In the genomic region with DNA sequence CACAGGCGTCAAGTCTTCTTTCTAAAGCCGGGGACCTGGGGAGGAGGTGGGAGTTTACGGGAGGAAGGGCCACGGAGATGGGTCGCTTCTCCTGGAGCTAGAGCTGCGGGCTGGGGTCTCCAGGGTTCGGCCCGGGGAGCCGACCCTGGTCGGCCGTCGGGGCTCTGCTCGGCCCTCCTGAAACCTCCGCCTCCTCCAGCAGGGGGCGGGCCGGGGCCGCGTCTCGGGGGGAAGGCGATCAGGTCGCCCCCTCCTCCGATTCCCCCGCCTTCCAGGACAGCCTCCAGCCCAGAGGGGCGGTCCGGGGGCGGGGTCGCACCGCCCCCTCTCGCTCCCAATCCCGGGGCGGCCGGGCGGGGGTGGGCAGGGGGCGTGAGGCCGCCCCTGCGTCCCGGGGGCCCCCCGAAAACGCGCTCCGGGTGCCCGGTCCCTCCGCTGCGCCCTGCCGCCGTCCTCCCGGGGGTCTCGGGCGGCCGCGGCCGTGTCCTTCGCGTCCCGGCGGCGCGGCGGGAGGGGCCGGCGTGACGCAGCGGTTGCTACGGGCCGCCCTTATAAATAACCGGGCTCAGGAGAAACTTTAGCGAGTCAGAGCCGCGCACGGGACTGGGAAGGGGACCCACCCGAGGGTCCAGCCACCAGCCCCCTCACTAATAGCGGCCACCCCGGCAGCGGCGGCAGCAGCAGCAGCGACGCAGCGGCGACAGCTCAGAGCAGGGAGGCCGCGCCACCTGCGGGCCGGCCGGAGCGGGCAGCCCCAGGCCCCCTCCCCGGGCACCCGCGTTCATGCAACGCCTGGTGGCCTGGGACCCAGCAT, we compare ENCODE assay signal across 8 cellular contexts. TPM values are rescaled to one million over a fixed set of nuclear protein-coding genes. Genes with fewer than 3 reads are reported as not detected.
DNase-seq lines count a peak whose midpoint lies in the region; ATAC-seq and TF ChIP-seq lines count a peak whose summit lies in the region.

A gene (plus strand): TSS at position 580 of the 814 bp plus-strand sequence. CDS start 204 bp downstream, at position 784.

- WGBS in SK-N-SH (ENCODE audit: low lambda C conversion rate): 0% methylated on average over 3 of the region's 89 CpGs
- WGBS in testis, 2 donors: 1% methylated on average over 22 to 89 of the region's 89 CpGs

- no peak; a peak in 1 of 4 replicates for TF ChIP-seq EP300 in SK-N-SH (IDR thresholded peaks at IDR 0.05; ENCODE audit: borderline replicate concordance in 1 of 2, low read depth in 1 of 2, low read length in 1 of 2)

- DNase-seq in Caki2 (ENCODE audit: low read depth): peak; percentile 88
- no peak for DNase-seq in LNCaP clone FGC (ENCODE audit: low read depth)
- DNase-seq in SK-N-SH: peak; percentile 100
- DNase-seq in activated naive CD4-positive, alpha-beta T cell treated with anti-CD3 and anti-CD28 coated beads, Interleukin-2, amount 10 ng/mL, durations not matched to agents 7 days and 5 days: peak; percentile 91
- peak; percentile 86 for DNase-seq in germinal center (ENCODE audit: low spot score)
- DNase-seq in omental fat pad (ENCODE audit: low spot score): peak; percentile 83
- DNase-seq in testis: peak; percentile 91

- H3K27me3 ChIP-seq in SK-N-SH (ENCODE audit: insufficient read depth) (no peaks in the 10 kb centered on the region), testis (no peaks in the 10 kb centered on the region)

- peak; percentile 83 for TF ChIP-seq POLR2A in testis (IDR thresholded peaks at IDR 0.05)

- in situ Hi-C loops in Caki2 (cut with HindIII; ENCODE audit: low pct_unique_long_range_greater_than_20kb, low sequenced_read_pairs): no loop called here

- H3K4me1 Mint-ChIP-seq in activated naive CD4-positive, alpha-beta T cell treated with anti-CD3 and anti-CD28 coated beads, Interleukin-2, amount 10 ng/mL, durations not matched to agents 7 days and 5 days: peaks cover 24% of the 10 kb centered on the region

- H3K9me2 ChIP-seq in SK-N-SH: no peaks in the 10 kb centered on the region

- H3K9ac ChIP-seq in SK-N-SH: peak within 1 kb of the TSS; percentile 94

- peaks cover 8% of the 10 kb centered on the region for H3F3A ChIP-seq in SK-N-SH (replicated peaks; ENCODE audit: insufficient read depth)

- TF ChIP-seq CTCF in LNCaP clone FGC (IDR thresholded peaks at IDR 0.05; ENCODE audit: control insufficient read depth, extremely low read depth, insufficient read depth) (peak; percentile 67), SK-N-SH (IDR thresholded peaks at IDR 0.05) (peak; percentile 68), omental fat pad (IDR thresholded peaks at IDR 0.05) (peak in 1 of 3 donors; percentile 73), testis (IDR thresholded peaks at IDR 0.05) (peak; percentile 72 to 86 (median 79))

- ATAC-seq in GM21447 (IDR thresholded peaks at IDR 0.05; ENCODE audit: unreplicated experiment) (peak; percentile 37), omental fat pad (ENCODE audit: low FRiP score) (peak; percentile 67)

- H3K4me3 ChIP-seq in LNCaP clone FGC (ENCODE audit: low read depth, low read length) (peak within 1 kb of the TSS; percentile 74), SK-N-SH (ENCODE audit: low read depth in 2 of 2, low read length in 1 of 2) (peak within 1 kb of the TSS; percentile 73 to 74), testis (peak within 1 kb of the TSS; percentile 91 to 92)

- peaks cover 30% of the 10 kb centered on the region for H4K20me1 ChIP-seq in SK-N-SH (ENCODE audit: insufficient read depth)

- H3K4me1 ChIP-seq in SK-N-SH (ENCODE audit: control insufficient read depth in 1 of 2, insufficient read depth in 2 of 2, low read depth in 1 of 2, low read length in 1 of 2) (peaks cover 4 to 19% of the 10 kb centered on the region in 2 experiments; a peak in 3 of 4 replicates), testis (peaks cover 16% of the 10 kb centered on the region)

- POLR2A ChIA-PET in SK-N-SH (lab: Yijun Ruan, JAX): interaction anchor here (0.7 to 1.0 kb wide), 2 partner anchors 37 to 382 kb away, joined by 3 read pairs; no protein-coding TSS in a partner anchor

- H3K9me3 Mint-ChIP-seq in activated naive CD4-positive, alpha-beta T cell treated with anti-CD3 and anti-CD28 coated beads, Interleukin-2, amount 10 ng/mL, durations not matched to agents 7 days and 5 days: no peaks in the 10 kb centered on the region

- intact Hi-C loops in testis (cut with DNase I; ENCODE audit: low total_unique reads): loop anchor here (10.0 kb wide), 1 partner anchor 184 kb away; no protein-coding TSS in a partner anchor

- no peaks in the 10 kb centered on the region for H3K9me3 ChIP-seq in SK-N-SH
- H3K9me3 ChIP-seq in testis: no peaks in the 10 kb centered on the region

- TF ChIP-seq RAD21 in SK-N-SH (IDR thresholded peaks at IDR 0.05; ENCODE audit: low read length): peak; percentile 88

- H3K36me3 Mint-ChIP-seq in activated naive CD4-positive, alpha-beta T cell treated with anti-CD3 and anti-CD28 coated beads, Interleukin-2, amount 10 ng/mL, durations not matched to agents 7 days and 5 days: peaks cover 16% of the 10 kb centered on the region

- H3K36me3 ChIP-seq in SK-N-SH (replicated peaks in 1 of 2; ENCODE audit: control insufficient read depth in 1 of 2, insufficient read depth in 2 of 2, low read length in 1 of 2) (peaks cover 0 to 7% of the 10 kb centered on the region in 2 experiments), testis (ENCODE audit: low read depth, missing control alignments) (no peaks in the 10 kb centered on the region)

- H3K27ac ChIP-seq in SK-N-SH (ENCODE audit: low read depth in 2 of 2, low read length in 1 of 2): peak within 1 kb of the TSS; percentile 77 to 93
- peak within 1 kb of the TSS; percentile 96 to 98 for H3K27ac ChIP-seq in testis

- peak within 1 kb of the TSS; percentile 96 for H3K27ac Mint-ChIP-seq in activated naive CD4-positive, alpha-beta T cell treated with anti-CD3 and anti-CD28 coated beads, Interleukin-2, amount 10 ng/mL, durations not matched to agents 7 days and 5 days

- CTCF ChIA-PET in SK-N-SH (lab: Yijun Ruan, JAX): interaction anchor here (0.6 to 15.3 kb wide), 21 partner anchors 10 to 396 kb away, joined by 3 to 281 read pairs (median 3); no protein-coding TSS in a partner anchor
- CTCF ChIA-PET in activated naive CD4-positive, alpha-beta T cell treated with anti-CD3 and anti-CD28 coated beads, Interleukin-2, amount 10 ng/mL, durations not matched to agents 7 days and 5 days (lab: Charles Lee): interaction anchor here (1.1 to 5.9 kb wide), 6 partner anchors 38 to 389 kb away, joined by 3 to 99 read pairs (median 4); no protein-coding TSS in a partner anchor

- peak within 1 kb of the TSS; percentile 72; the same call in 1 of the 2 replicates for H2AFZ ChIP-seq in SK-N-SH (ENCODE audit: low read depth)

- peak within 1 kb of the TSS; percentile 80 for H3K4me3 Mint-ChIP-seq in activated naive CD4-positive, alpha-beta T cell treated with anti-CD3 and anti-CD28 coated beads, Interleukin-2, amount 10 ng/mL, durations not matched to agents 7 days and 5 days

- H3K27me3 Mint-ChIP-seq in activated naive CD4-positive, alpha-beta T cell treated with anti-CD3 and anti-CD28 coated beads, Interleukin-2, amount 10 ng/mL, durations not matched to agents 7 days and 5 days: peaks cover 9% of the 10 kb centered on the region

- H3K4me2 ChIP-seq in SK-N-SH: peak within 1 kb of the TSS; percentile 92

- peaks cover 37% of the 10 kb centered on the region for H3K79me2 ChIP-seq in SK-N-SH (ENCODE audit: insufficient read depth)

TF ChIP-seq in SK-N-SH, 30 proteins besides CTCF, POLR2A, EP300 and RAD21 (continues in another document):
- TF ChIP-seq POLR2AphosphoS5 (IDR thresholded peaks at IDR 0.05; ENCODE audit: low read depth, low read length) (peak; percentile 97), SIN3A (IDR thresholded peaks at IDR 0.05; ENCODE audit: borderline replicate concordance, low read depth, low read length) (peak; percentile 51; the same call in 1 of the 2 replicates)
- TF ChIP-seq, protein P1, sequence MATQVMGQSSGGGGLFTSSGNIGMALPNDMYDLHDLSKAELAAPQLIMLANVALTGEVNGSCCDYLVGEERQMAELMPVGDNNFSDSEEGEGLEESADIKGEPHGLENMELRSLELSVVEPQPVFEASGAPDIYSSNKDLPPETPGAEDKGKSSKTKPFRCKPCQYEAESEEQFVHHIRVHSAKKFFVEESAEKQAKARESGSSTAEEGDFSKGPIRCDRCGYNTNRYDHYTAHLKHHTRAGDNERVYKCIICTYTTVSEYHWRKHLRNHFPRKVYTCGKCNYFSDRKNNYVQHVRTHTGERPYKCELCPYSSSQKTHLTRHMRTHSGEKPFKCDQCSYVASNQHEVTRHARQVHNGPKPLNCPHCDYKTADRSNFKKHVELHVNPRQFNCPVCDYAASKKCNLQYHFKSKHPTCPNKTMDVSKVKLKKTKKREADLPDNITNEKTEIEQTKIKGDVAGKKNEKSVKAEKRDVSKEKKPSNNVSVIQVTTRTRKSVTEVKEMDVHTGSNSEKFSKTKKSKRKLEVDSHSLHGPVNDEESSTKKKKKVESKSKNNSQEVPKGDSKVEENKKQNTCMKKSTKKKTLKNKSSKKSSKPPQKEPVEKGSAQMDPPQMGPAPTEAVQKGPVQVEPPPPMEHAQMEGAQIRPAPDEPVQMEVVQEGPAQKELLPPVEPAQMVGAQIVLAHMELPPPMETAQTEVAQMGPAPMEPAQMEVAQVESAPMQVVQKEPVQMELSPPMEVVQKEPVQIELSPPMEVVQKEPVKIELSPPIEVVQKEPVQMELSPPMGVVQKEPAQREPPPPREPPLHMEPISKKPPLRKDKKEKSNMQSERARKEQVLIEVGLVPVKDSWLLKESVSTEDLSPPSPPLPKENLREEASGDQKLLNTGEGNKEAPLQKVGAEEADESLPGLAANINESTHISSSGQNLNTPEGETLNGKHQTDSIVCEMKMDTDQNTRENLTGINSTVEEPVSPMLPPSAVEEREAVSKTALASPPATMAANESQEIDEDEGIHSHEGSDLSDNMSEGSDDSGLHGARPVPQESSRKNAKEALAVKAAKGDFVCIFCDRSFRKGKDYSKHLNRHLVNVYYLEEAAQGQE (IDR thresholded peaks at IDR 0.05; ENCODE audit: low read depth, low read length): no peak
- TF ChIP-seq, protein P2, sequence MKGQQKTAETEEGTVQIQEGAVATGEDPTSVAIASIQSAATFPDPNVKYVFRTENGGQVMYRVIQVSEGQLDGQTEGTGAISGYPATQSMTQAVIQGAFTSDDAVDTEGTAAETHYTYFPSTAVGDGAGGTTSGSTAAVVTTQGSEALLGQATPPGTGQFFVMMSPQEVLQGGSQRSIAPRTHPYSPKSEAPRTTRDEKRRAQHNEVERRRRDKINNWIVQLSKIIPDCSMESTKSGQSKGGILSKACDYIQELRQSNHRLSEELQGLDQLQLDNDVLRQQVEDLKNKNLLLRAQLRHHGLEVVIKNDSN (IDR thresholded peaks at IDR 0.05; ENCODE audit: borderline replicate concordance, low read depth): no peak

RNA-seq across cellular contexts. Expression of the gene that starts here (rescaled TPM):
- 44.8 and 46.7 TPM in 2 replicates for total RNA-seq in Caki2 (2014; rRNA removed; shearing (Covaris generic); ENCODE audit: low replicate concordance)
- polyA plus RNA-seq in SK-N-SH (2012; rRNA removed): 13.2 and 14.7 TPM in 2 replicates
- polyA plus RNA-seq in SK-N-SH (2012; cell fraction: cytosol; rRNA removed): 9.5 and 11.1 TPM in 2 replicates
- 28.3 and 31.7 TPM in 2 replicates for polyA plus RNA-seq in SK-N-SH (2012; cell fraction: nucleus; rRNA removed)
- total RNA-seq in omental fat pad: 100 to 1,000 TPM; 158 to 345 (median 227) TPM
- total RNA-seq in testis: 10 to 100 TPM; 25.9 to 40.0 TPM
- polyA plus RNA-seq in testis (ENCODE audit: insufficient read depth, low read depth, low replicate concordance): 11.3 TPM
